In the genomic region with DNA sequence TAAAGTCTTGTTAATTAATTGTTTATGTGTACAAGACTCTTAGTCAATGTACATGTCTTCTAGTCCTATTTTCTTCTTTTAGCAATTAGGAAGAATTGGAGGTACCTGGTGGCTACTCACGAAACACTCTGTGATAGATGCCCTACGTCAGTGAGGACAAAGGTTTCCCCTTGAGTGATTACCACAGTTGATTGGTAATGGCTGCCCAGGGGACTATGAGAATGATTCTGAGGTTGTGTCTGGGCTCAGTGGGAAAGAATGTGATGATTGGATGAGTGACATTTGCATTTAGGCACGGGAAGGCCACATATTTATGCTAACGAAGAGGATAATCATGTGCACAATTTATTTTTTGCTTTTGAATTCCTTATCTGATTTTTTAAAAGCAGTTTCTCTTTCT, we compare ENCODE assay signal across 19 cellular contexts.
DNase-seq lines count a peak whose midpoint lies in the region; ATAC-seq, FAIRE-seq and TF ChIP-seq lines count a peak whose summit lies in the region.
"Had no signal": no experiment of that assay in that cellular context is flagged by ENCODE, and none has a peak within 500 bp of the region (broad histone marks: within the 10 kb centered on the region; RNA-seq: fewer than 3 reads in every experiment).

No MANE protein-coding gene starts in this region.

- intact Hi-C loops in left lung (cut with DNase I): no loop called here

- H3K9me3 ChIP-seq in left lung: peaks cover 0 to 8% of the 10 kb centered on the region in 2 donors

- FAIRE-seq in D721Med (lab: Jason Lieb, UNC): peak; percentile 86
- peak; percentile 89 for FAIRE-seq in RCC 7860 (lab: Jason Lieb, UNC)
- FAIRE-seq: G401.6, GM19239, K562 had no signal

- no peak for DNase-seq in D721Med (ENCODE audit: insufficient read length, low spot score)
- peak; percentile 28 for DNase-seq in RCC 7860 (ENCODE audit: low spot score)
- peak; percentile 19 for DNase-seq in epithelial cell of proximal tubule (ENCODE audit: low read depth)
- peak; percentile 32 for DNase-seq in renal cortical epithelial cell (ENCODE audit: low read depth)
- DNase-seq in D341Med (ENCODE audit: low spot score): no peak
- DNase-seq in left lung: no peak
- DNase-seq: ACHN, C1 segment of cervical spinal cord, DMS 273 treated with DMSO at 0.1 percent for 48 hours, GOT3, NCI-H1105 treated with DMSO at 0.1 percent for 48 hours, NCI-H2107, NCI-H526, PC-9 had no signal

- H3K27ac ChIP-seq in left lung: no peak overlapping the region
- H3K27ac ChIP-seq: PC-9 had no signal

- H3K4me1 ChIP-seq in left lung: no peaks in the 10 kb centered on the region

- no peak overlapping the region for H3K4me3 ChIP-seq in epithelial cell of proximal tubule (ENCODE audit: low read depth, low read length)
- no peak overlapping the region for H3K4me3 ChIP-seq in left lung
- H3K4me3 ChIP-seq: K562, PC-9 had no signal

- TF ChIP-seq CTCF in D721Med (IDR thresholded peaks at IDR 0.05; ENCODE audit: insufficient read depth, missing control alignments): no peak
- TF ChIP-seq CTCF in epithelial cell of proximal tubule (conservative IDR thresholded peaks at IDR 0.05; ENCODE audit: low read depth, low read length): no peak
- no peak for TF ChIP-seq CTCF in left lung (IDR thresholded peaks at IDR 0.05)

- no peaks in the 10 kb centered on the region for H3K27me3 ChIP-seq in left lung

- H3K36me3 ChIP-seq in left lung: no peaks in the 10 kb centered on the region

- ATAC-seq in left lung (no peak), HG02840 (IDR thresholded peaks at IDR 0.05; ENCODE audit: low FRiP score, unreplicated experiment) (no peak)
- ATAC-seq: HCT116, K562 had no signal

Comparison
In these comparisons a context has a peak if more than half of its experiments do, and no peak if none do; other contexts are left out.
1. DNase-seq: peak in RCC 7860 (single experiment), epithelial cell of proximal tubule (single experiment) and renal cortical epithelial cell (single experiment); none in D721Med (single experiment), D341Med (single experiment) and left lung (0 of 2).